Comparison of ENCODE assay signal across 26 cellular contexts in the genomic region with DNA sequence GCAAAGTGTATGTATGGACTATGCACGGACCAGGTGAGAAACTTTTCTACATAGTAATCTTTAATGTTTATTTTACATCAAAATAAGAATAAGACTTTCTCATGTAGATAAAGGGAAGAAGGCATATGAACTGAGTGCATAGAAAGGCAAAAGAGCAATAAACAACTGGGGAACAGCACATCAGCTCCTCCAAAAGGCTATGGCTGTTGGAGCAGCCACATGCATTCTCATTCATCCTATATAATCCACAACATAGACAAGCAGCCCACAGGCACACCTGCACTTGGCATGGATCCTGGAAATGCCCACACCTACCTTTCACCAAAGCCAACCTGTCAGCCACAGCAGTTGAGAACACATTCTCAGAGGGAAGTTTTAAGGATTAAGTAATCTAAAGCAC.
DNase-seq lines count a peak whose midpoint lies in the region; ATAC-seq and TF ChIP-seq lines count a peak whose summit lies in the region.
"Had no signal": no experiment of that assay in that cellular context is flagged by ENCODE, and none has a peak within 500 bp of the region (broad histone marks: within the 10 kb centered on the region; RNA-seq: fewer than 3 reads in every experiment).

No MANE protein-coding gene starts in this region.

- H4K8ac ChIP-seq in H9 (replicated peaks; ENCODE audit: insufficient read length, low read depth, low read length) = no peak overlapping the region

- H3K4me1 ChIP-seq in A673 (ENCODE audit: insufficient read depth, low read length, poor library complexity, severe bottlenecking) (peaks cover 14% of the 10 kb centered on the region), H9 (ENCODE audit: insufficient read depth, low read length) (peaks cover 10% of the 10 kb centered on the region)
- H3K4me1 ChIP-seq: left lung, Peyer's patch, prostate gland, tibial nerve had no signal

- DNase-seq in A673 (ENCODE audit: low spot score) (peak; percentile 17), H9 (peak; percentile 43), NCI-H69 (lab: John Stamatoyannopoulos, UW) (peak; percentile 81), epithelial cell of prostate (ENCODE audit: low read depth, low spot score) (no peak), GDM1 (lab: John Stamatoyannopoulos, UW) (no peak), NCI-H2171 (lab: John Stamatoyannopoulos, UW) (no peak), T-helper 17 cell (no peak), GM10248 (ENCODE audit: extremely low spot score) (no peak)
- DNase-seq: activated CD8-positive, alpha-beta T cell treated with anti-CD3 and anti-CD28 coated beads, Interleukin-2, amount 10 ng/mL, durations not matched to agents 7 days and 5 days; activated naive CD4-positive, alpha-beta T cell treated with Interleukin-2 at 50 U/mL for 16 hours; activated T-cell treated with anti-CD3 and anti-CD28 coated beads, Interleukin-2, amount 50 U/mL, for 24 hours; amniotic stem cell; CD4-positive, CD25-positive, alpha-beta regulatory T cell; DMS 273 treated with DMSO at 0.1 percent for 48 hours; Karpas-422; left lung; NCI-H1105; nephron progenitor cell; Peyer's patch; stimulated activated CD4-positive, alpha-beta T cell treated with anti-CD3 and anti-CD28 coated beads, Interleukin-4, amount 100 ng/mL, for 24 hours had no signal

- no peak overlapping the region for H3K4ac ChIP-seq in H9 (ENCODE audit: low read depth, low read length)

- H3K4me2 ChIP-seq in H9 (ENCODE audit: insufficient read depth, insufficient read length, low read length) = no peak overlapping the region

- no TSS peak for BruUV-seq in A673 (replicated peaks; lab: Mats Ljungman, UMichigan)

- H2BK120ac ChIP-seq in H9 (ENCODE audit: low read depth, low read length, poor library complexity, severe bottlenecking) = no peak overlapping the region

- H3K36me3 Mint-ChIP-seq in H9 (ENCODE audit: insufficient read depth in 1 of 3, low read depth in 3 of 3) (peaks cover 2 to 19% (median 6%) of the 10 kb centered on the region in 3 experiments; a peak in 6 of 7 replicates), T-helper 17 cell (ENCODE audit: low read depth) (no peaks in the 10 kb centered on the region)
- H3K36me3 Mint-ChIP-seq: CD4-positive, CD25-positive, alpha-beta regulatory T cell had no signal

- no peak overlapping the region for H4K5ac ChIP-seq in H9 (ENCODE audit: insufficient read length, low read depth, low read length)

- H3K27me3 ChIP-seq in A673 (replicated peaks; ENCODE audit: insufficient read depth, low read depth, low read length, poor library complexity) (no peaks in the 10 kb centered on the region), H9 (ENCODE audit: insufficient read depth, low read length) (no peaks in the 10 kb centered on the region)
- H3K27me3 ChIP-seq: left lung, Peyer's patch, tibial nerve had no signal

- H3K4me3 Mint-ChIP-seq in H9 (no peak overlapping the region), T-helper 17 cell (no peak overlapping the region)
- H3K4me3 Mint-ChIP-seq: activated CD8-positive, alpha-beta T cell treated with anti-CD3 and anti-CD28 coated beads, Interleukin-2, amount 10 ng/mL, durations not matched to agents 7 days and 5 days; activated T-cell treated with anti-CD3 and anti-CD28 coated beads, Interleukin-2, amount 50 U/mL, for 24 hours; CD4-positive, CD25-positive, alpha-beta regulatory T cell; central memory CD8-positive, alpha-beta T cell; nephron progenitor cell; stimulated activated naive CD8-positive, alpha-beta T cell treated with anti-CD3 and anti-CD28 coated beads, Interleukin-15, Interleukin-2, amounts not matched to agents 100 ng/mL and 50 ng/mL, for 24 hours; T-helper 2 cell treated with Interferon-gamma antibody and Interleukin-4, amounts not matched to agents 5 μg/mL and 100 μg/mL, for 36 hours had no signal

- H3K9me3 ChIP-seq in A673 (ENCODE audit: low read depth, low read length, poor library complexity, severe bottlenecking) = no peaks in the 10 kb centered on the region
- H3K9me3 ChIP-seq in H9 (ENCODE audit: control insufficient read depth, low read depth, low read length) = no peaks in the 10 kb centered on the region
- H3K9me3 ChIP-seq in T-helper 17 cell (ENCODE audit: control insufficient read depth, low read length, poor library complexity, severe bottlenecking) = no peaks in the 10 kb centered on the region
- H3K9me3 ChIP-seq: left lung, Peyer's patch, prostate gland, tibial nerve had no signal

- no peak for ATAC-seq in T-helper 17 cell
- ATAC-seq: activated CD8-positive, alpha-beta T cell treated with anti-CD3 and anti-CD28 coated beads, Interleukin-2, amount 10 ng/mL, durations not matched to agents 7 days and 5 days had no signal

- peaks cover 4 to 9% of the 10 kb centered on the region in 2 experiments; a peak in 2 of 5 replicates for H3K9me3 Mint-ChIP-seq in H9

- no peak overlapping the region for H3K56ac ChIP-seq in H9 (ENCODE audit: insufficient read length, low read depth, low read length)

- H3K27me3 Mint-ChIP-seq in H9 (ENCODE audit: low read depth) (no peaks in the 10 kb centered on the region), T-helper 17 cell (no peaks in the 10 kb centered on the region)
- H3K27me3 Mint-ChIP-seq: activated T-cell treated with anti-CD3 and anti-CD28 coated beads, Interleukin-2, amount 50 U/mL, for 24 hours; CD4-positive, CD25-positive, alpha-beta regulatory T cell; central memory CD8-positive, alpha-beta T cell; stimulated activated naive CD8-positive, alpha-beta T cell treated with anti-CD3 and anti-CD28 coated beads, Interleukin-15, Interleukin-2, amounts not matched to agents 100 ng/mL and 50 ng/mL, for 24 hours had no signal

- no peak overlapping the region for H3K14ac ChIP-seq in H9 (ENCODE audit: insufficient read depth, low read length)

- no peaks in the 10 kb centered on the region for H3K79me1 ChIP-seq in H9 (ENCODE audit: insufficient read depth, low read depth, low read length, poor library complexity, severe bottlenecking)

- H3K79me2 ChIP-seq in H9 (ENCODE audit: insufficient read depth, low read length) = no peaks in the 10 kb centered on the region

- CTCF ChIA-PET in A673 (lab: Charles Lee) (no interaction called here), GM10248 (lab: Yijun Ruan, JAX) (no interaction called here)

- peaks cover 59 to 67% of the 10 kb centered on the region in 2 experiments for H3K4me1 Mint-ChIP-seq in H9
- no peaks in the 10 kb centered on the region for H3K4me1 Mint-ChIP-seq in T-helper 17 cell
- H3K4me1 Mint-ChIP-seq: CD4-positive, CD25-positive, alpha-beta regulatory T cell; central memory CD8-positive, alpha-beta T cell had no signal

- no peak overlapping the region for H2BK20ac ChIP-seq in H9 (ENCODE audit: low read depth, low read length, poor library complexity, severe bottlenecking)

- H3K27ac Mint-ChIP-seq in H9 (peak overlapping the region; percentile 90 to 95 (median 93)), T-helper 17 cell (no peak overlapping the region)
- H3K27ac Mint-ChIP-seq: activated CD8-positive, alpha-beta T cell treated with anti-CD3 and anti-CD28 coated beads, Interleukin-2, amount 10 ng/mL, durations not matched to agents 7 days and 5 days; activated T-cell treated with anti-CD3 and anti-CD28 coated beads, Interleukin-2, amount 50 U/mL, for 24 hours; CD4-positive, CD25-positive, alpha-beta regulatory T cell; nephron progenitor cell; stimulated activated naive CD8-positive, alpha-beta T cell treated with anti-CD3 and anti-CD28 coated beads, Interleukin-15, Interleukin-2, amounts not matched to agents 100 ng/mL and 50 ng/mL, for 24 hours; T-helper 2 cell treated with Interferon-gamma antibody and Interleukin-4, amounts not matched to agents 5 μg/mL and 100 μg/mL, for 36 hours had no signal

- no peak overlapping the region for H2AK5ac ChIP-seq in H9 (ENCODE audit: insufficient read length, low read length)

- H4K20me1 ChIP-seq in H9 (ENCODE audit: control insufficient read depth, insufficient read depth, insufficient read length) = no peaks in the 10 kb centered on the region

- WGBS in H9 (ENCODE audit: extremely low coverage, insufficient read length, low lambda C conversion rate) = no CpG with 5 or more reads among the region's 1 CpG

- no peak overlapping the region for H3K18ac ChIP-seq in H9 (ENCODE audit: insufficient read length, low read depth, low read length)

- no peak overlapping the region for H3K9ac ChIP-seq in H9 (ENCODE audit: extremely low read depth, insufficient read length, low read length)

- no peak overlapping the region for H2BK5ac ChIP-seq in H9 (ENCODE audit: insufficient read length, low read length)

- H2BK12ac ChIP-seq in H9 (ENCODE audit: insufficient read length, low read depth, low read length) = no peak overlapping the region

- no peak overlapping the region for H3T11ph ChIP-seq in H9 (ENCODE audit: low read length)

- H2BK15ac ChIP-seq in H9 (ENCODE audit: low read depth, low read length) = no peak overlapping the region

- TF ChIP-seq CTCF in A673 (conservative IDR thresholded peaks at IDR 0.05; ENCODE audit: low read depth, low read length) = no peak
- TF ChIP-seq CTCF in H9 (conservative IDR thresholded peaks at IDR 0.05) = no peak
- TF ChIP-seq CTCF in GM10248 (IDR thresholded peaks at IDR 0.05; ENCODE audit: control extremely low read depth, extremely low read depth, low read depth, missing control alignments) = no peak

- no peak overlapping the region for H2AFZ ChIP-seq in H9 (ENCODE audit: low read length)

- no peaks in the 10 kb centered on the region for H3K36me3 ChIP-seq in A673 (ENCODE audit: insufficient read depth, low read length, poor library complexity, severe bottlenecking)
- H3K36me3 ChIP-seq: left lung, Peyer's patch, prostate gland, tibial nerve had no signal

- intact Hi-C loops in A673 (cut with micrococcal nuclease; ENCODE audit: unreplicated experiment) = no loop called here

- POLR2A ChIA-PET in A673 (lab: Charles Lee; ENCODE audit: low non-redundant PET) (interaction anchor here (0.6 kb wide), 1 partner anchor 1218 kb away, joined by 4 read pairs; no protein-coding TSS in a partner anchor), GM10248 (lab: Yijun Ruan, JAX) (no interaction called here)

- H4K91ac ChIP-seq in H9 (ENCODE audit: insufficient read length, low read depth, low read length) = no peak overlapping the region

- H3K27ac ChIP-seq in A673 (ENCODE audit: low read depth, low read length, poor library complexity, severe bottlenecking) (no peak overlapping the region), H9 (ENCODE audit: insufficient read length, low read depth, low read length) (peak overlapping the region; percentile 64), epithelial cell of prostate (peak overlapping the region; percentile 60)
- H3K27ac ChIP-seq: left lung, Peyer's patch, prostate gland, skin epidermis, tibial nerve had no signal

- H3K23ac ChIP-seq in H9 (ENCODE audit: insufficient read length, low read depth, low read length) = no peak overlapping the region

- no peaks in the 10 kb centered on the region for H3K23me2 ChIP-seq in H9 (ENCODE audit: insufficient read length, low read depth, low read length, poor library complexity, severe bottlenecking)

- H3K4me3 ChIP-seq in A673 (ENCODE audit: low read depth, low read length, poor library complexity, severe bottlenecking) = no peak overlapping the region
- H3K4me3 ChIP-seq: left lung, Peyer's patch, prostate gland, skin epidermis, tibial nerve had no signal

Comparison
In these comparisons a context has a peak if more than half of its experiments do, and no peak if none do; other contexts are left out.
1. DNase-seq: peak in A673 (single experiment), H9 (single experiment) and NCI-H69 (single experiment); none in epithelial cell of prostate (single experiment), GDM1 (single experiment), NCI-H2171 (single experiment), T-helper 17 cell (0 of 3) and GM10248 (single experiment).